1 cellular context compared by ENCODE assay signal in the genomic region with DNA sequence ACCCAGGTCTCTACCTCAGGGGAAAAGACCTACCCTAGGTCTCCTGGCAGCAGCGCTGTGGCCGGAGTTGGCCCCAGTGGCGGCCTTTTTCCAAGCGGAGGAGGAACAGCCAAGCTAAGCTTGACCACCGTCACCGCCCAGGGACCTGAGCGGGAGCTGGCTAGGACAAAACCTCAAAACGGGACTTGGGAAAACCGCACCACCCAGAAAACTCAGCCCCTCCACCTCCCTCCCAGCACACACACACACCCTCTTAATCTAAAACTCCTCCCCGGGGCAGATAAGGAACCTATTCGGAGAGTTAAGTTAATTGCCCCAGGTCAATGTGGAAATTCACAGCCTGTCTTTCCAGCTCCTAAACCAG.
TF ChIP-seq lines count a peak whose summit lies in the region.

No MANE protein-coding gene starts in this region.

TF ChIP-seq in WTC11, 78 proteins besides CTCF, POLR2A, EP300 and RAD21 (continued from another document):
- TF ChIP-seq, protein P1, sequence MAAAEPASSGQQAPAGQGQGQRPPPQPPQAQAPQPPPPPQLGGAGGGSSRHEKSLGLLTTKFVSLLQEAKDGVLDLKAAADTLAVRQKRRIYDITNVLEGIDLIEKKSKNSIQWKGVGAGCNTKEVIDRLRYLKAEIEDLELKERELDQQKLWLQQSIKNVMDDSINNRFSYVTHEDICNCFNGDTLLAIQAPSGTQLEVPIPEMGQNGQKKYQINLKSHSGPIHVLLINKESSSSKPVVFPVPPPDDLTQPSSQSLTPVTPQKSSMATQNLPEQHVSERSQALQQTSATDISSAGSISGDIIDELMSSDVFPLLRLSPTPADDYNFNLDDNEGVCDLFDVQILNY (CRISPR knock-in tag; IDR thresholded peaks at IDR 0.05), result no peak
- TF ChIP-seq ZBTB21 (CRISPR knock-in tag; IDR thresholded peaks at IDR 0.05; ENCODE audit: borderline replicate concordance), result no peak
- no peak for TF ChIP-seq ZNF219 (CRISPR knock-in tag; IDR thresholded peaks at IDR 0.05; ENCODE audit: borderline replicate concordance)
- no peak for TF ChIP-seq MYBL2 (CRISPR knock-in tag; IDR thresholded peaks at IDR 0.05)
- no peak for TF ChIP-seq FOXP1 (CRISPR knock-in tag; IDR thresholded peaks at IDR 0.05; ENCODE audit: borderline replicate concordance)
- TF ChIP-seq TEAD4 (CRISPR knock-in tag; IDR thresholded peaks at IDR 0.05), result no peak
